ENCODE assay signal across 8 cellular contexts in the genomic region with DNA sequence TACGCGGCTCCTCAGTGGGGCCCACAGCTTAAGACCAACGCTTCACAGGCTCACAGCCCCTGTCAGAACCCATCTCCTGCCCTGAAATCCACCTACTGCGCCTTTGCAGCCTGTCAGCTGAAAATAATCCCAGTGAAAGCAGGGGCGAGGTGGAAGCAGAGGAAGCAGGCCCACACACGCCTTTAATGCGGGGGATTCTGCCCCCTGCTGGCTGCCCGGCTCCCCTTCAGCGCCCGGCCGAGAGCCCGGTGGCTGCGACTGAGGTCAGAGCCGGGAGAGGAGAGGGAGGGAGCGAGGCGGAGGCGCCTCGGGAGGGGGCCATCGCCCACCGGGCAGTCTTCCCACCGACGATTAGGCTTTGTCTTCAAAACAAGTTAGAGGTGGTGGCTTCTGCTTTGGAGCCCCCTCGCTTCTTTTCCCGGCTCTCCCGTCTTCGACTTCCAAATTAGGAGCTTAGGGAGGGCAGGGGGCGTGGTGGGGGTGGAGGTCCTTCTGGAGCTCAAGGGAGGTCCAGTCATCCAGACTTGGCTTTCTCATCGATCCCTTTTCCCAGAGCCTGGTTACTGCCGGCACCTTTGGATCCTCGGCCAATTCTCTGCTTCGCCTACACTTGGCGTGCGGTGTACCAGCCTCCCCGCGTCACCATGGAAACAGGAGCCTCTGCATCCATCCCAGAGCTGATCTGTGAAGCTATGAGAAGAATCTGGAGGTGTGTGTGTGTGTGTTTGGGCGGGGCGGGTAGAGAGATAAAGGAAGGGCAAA. TPM values are rescaled to one million over a fixed set of nuclear protein-coding genes. Genes with fewer than 3 reads are reported as not detected.
DNase-seq lines count a peak whose midpoint lies in the region; ATAC-seq and TF ChIP-seq lines count a peak whose summit lies in the region.

No MANE protein-coding gene starts in this region.

- H3K9me3 ChIP-seq in lower lobe of right lung: no peaks in the 10 kb centered on the region

- H3K4me1 ChIP-seq in lower lobe of right lung: peaks cover 11% of the 10 kb centered on the region

- DNase-seq in ELF-1 (ENCODE audit: low read depth, low spot score) (peak; percentile 97), NCI-H748 (lab: John Stamatoyannopoulos, UW; ENCODE audit: unreplicated experiment) (peak; percentile 87), dermis microvascular lymphatic vessel endothelial cell (ENCODE audit: low read depth in 2 of 2) (peak; percentile 43 to 62), lower lobe of right lung (peak; percentile 83), T1000 (lab: John Stamatoyannopoulos, UW) (no peak)
- peak; percentile 87 for DNase-seq in activated CD4-positive, alpha-beta memory T cell treated with anti-CD3 and anti-CD28 coated beads for 36 hours
- DNase-seq in stimulated activated CD4-positive, alpha-beta T cell treated with anti-CD3 and anti-CD28 coated beads, Interleukin-4, amount 100 ng/mL, for 4 hours: peak; percentile 56 to 71

- CTCF ChIA-PET in activated CD4-positive, alpha-beta memory T cell treated with anti-CD3 and anti-CD28 coated beads for 36 hours (lab: Charles Lee): interaction anchor here (0.6 to 5.3 kb wide), 33 partner anchors 9 to 353 kb away, joined by 3 to 204 read pairs (median 4); a partner anchor contains a TSS

- intact Hi-C loops in activated CD4-positive, alpha-beta memory T cell treated with anti-CD3 and anti-CD28 coated beads for 36 hours (cut with micrococcal nuclease): loop anchor here (1.0 kb wide), 2 partner anchors 38 to 72 kb away; no protein-coding TSS in a partner anchor
- intact Hi-C loops in lower lobe of right lung (cut with DNase I): no loop called here

- H3K36me3 Mint-ChIP-seq in activated CD4-positive, alpha-beta memory T cell treated with anti-CD3 and anti-CD28 coated beads for 36 hours: no peaks in the 10 kb centered on the region

- H3K4me3 Mint-ChIP-seq in activated CD4-positive, alpha-beta memory T cell treated with anti-CD3 and anti-CD28 coated beads for 36 hours: peak overlapping the region; percentile 32

- peaks cover 12% of the 10 kb centered on the region for H3K27me3 ChIP-seq in lower lobe of right lung (ENCODE audit: low read depth)

- H3K27me3 Mint-ChIP-seq in activated CD4-positive, alpha-beta memory T cell treated with anti-CD3 and anti-CD28 coated beads for 36 hours: peaks cover 12% of the 10 kb centered on the region

- H3K36me3 ChIP-seq in lower lobe of right lung: no peaks in the 10 kb centered on the region

- peak overlapping the region; percentile 41 for H3K4me3 ChIP-seq in lower lobe of right lung

- POLR2A ChIA-PET in activated CD4-positive, alpha-beta memory T cell treated with anti-CD3 and anti-CD28 coated beads for 36 hours (lab: Charles Lee): interaction anchor here (0.8 to 2.4 kb wide), 4 partner anchors 25 to 44 kb away, joined by 3 to 18 read pairs (median 5); a partner anchor contains a TSS

- TF ChIP-seq CTCF in lower lobe of right lung (IDR thresholded peaks at IDR 0.05): peak; percentile 96

- no peak overlapping the region for H3K27ac Mint-ChIP-seq in activated CD4-positive, alpha-beta memory T cell treated with anti-CD3 and anti-CD28 coated beads for 36 hours

- no peak overlapping the region for H3K27ac ChIP-seq in lower lobe of right lung

- H3K9me3 Mint-ChIP-seq in activated CD4-positive, alpha-beta memory T cell treated with anti-CD3 and anti-CD28 coated beads for 36 hours: no peaks in the 10 kb centered on the region

- H3K4me1 Mint-ChIP-seq in activated CD4-positive, alpha-beta memory T cell treated with anti-CD3 and anti-CD28 coated beads for 36 hours (ENCODE audit: low read depth): peaks cover 7% of the 10 kb centered on the region

- ATAC-seq in HG03342 (IDR thresholded peaks at IDR 0.05; ENCODE audit: unreplicated experiment): peak; percentile 88
- ATAC-seq in lower lobe of right lung: peak; percentile 93 to 94

RNA-seq across cellular contexts. Expression of a gene that starts 25.2 kb away (rescaled TPM):
- total RNA-seq in activated CD4-positive, alpha-beta memory T cell treated with anti-CD3 and anti-CD28 coated beads for 36 hours: 1 to 10 TPM; 2.4 to 3.5 TPM
- 3.2 and 6.1 TPM in 2 replicates for total RNA-seq in dermis microvascular lymphatic vessel endothelial cell
- 5.9 TPM for total RNA-seq in lower lobe of right lung

RNA-seq across cellular contexts. Expression of a gene that starts 34.5 kb away (rescaled TPM):
- 10 to 100 TPM; 82.0 to 89.0 TPM for total RNA-seq in activated CD4-positive, alpha-beta memory T cell treated with anti-CD3 and anti-CD28 coated beads for 36 hours
- 9.9 and 12.3 TPM in 2 replicates for total RNA-seq in dermis microvascular lymphatic vessel endothelial cell
- 24.9 TPM for total RNA-seq in lower lobe of right lung

RNA-seq across cellular contexts. Expression of a gene that starts 38.9 kb away (rescaled TPM):
- 100 to 1,000 TPM; 119 to 121 TPM for total RNA-seq in activated CD4-positive, alpha-beta memory T cell treated with anti-CD3 and anti-CD28 coated beads for 36 hours
- total RNA-seq in dermis microvascular lymphatic vessel endothelial cell (60.0 and 67.6 TPM in 2 replicates), lower lobe of right lung (76.8 TPM)
